In the genomic region with DNA sequence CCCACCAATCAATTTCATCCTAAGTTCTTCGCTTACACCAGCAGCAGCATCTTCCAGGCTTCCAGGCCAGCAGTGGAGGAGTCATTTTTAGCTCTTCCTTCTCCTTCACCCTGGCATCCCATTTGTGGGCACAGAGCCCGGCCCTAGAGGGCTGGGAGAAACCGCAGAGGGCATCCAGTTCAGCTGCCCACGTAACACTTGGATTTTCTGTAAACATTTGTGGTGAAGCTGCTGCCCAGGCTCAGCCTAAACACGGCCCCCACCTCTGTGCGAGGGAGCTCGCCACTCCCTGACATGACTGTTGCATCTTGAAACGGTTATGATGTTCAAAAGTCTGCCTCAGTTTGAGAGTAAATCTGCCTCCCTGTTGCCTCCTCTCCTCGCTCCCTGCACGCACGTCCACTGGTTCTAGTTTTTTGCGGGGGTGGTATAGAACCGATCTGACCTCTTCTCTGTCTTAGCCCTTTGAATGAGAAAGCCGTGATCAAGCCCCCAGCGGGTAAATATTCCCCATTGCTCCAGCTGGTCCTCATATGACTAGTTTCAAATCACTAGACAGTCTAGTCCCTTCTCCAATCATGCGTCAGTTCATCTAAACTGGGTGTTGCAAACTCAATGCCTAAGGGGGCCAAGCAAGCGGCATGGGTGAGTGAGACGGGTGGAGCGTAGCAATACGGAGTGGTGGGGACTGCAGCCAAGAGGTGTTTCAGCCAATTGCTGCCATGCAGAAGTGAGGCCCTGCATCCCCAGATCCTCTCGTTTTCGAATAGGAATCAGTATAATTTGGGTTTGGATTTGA, we compare ENCODE assay signal across 13 cellular contexts. TPM values are rescaled to one million over a fixed set of nuclear protein-coding genes. Genes with fewer than 3 reads are reported as not detected.
DNase-seq lines count a peak whose midpoint lies in the region; ATAC-seq, FAIRE-seq and TF ChIP-seq lines count a peak whose summit lies in the region.
"Had no signal": no experiment of that assay in that cellular context is flagged by ENCODE, and none has a peak within 500 bp of the region (broad histone marks: within the 10 kb centered on the region; RNA-seq: fewer than 3 reads in every experiment).

No MANE protein-coding gene starts in this region.

- H3K23ac ChIP-seq in IMR-90 (ENCODE audit: low read depth, low read length) = no peak overlapping the region
- no peak overlapping the region for H3K23ac ChIP-seq in mesenchymal stem cell (ENCODE audit: low read length in 2 of 2)

- no peak overlapping the region for H3K18ac ChIP-seq in IMR-90 (ENCODE audit: low read depth, low read length)
- H3K18ac ChIP-seq in mesenchymal stem cell (ENCODE audit: low read depth in 1 of 2, low read length in 2 of 2) = no peak overlapping the region

- H3K56ac ChIP-seq in IMR-90 (ENCODE audit: extremely low read depth, insufficient read depth, low read length) = no peak overlapping the region

- H3K36me3 ChIP-seq in IMR-90 (ENCODE audit: control insufficient read depth, insufficient read depth, low read length) (no peaks in the 10 kb centered on the region), K562 (ENCODE audit: control insufficient read depth, insufficient read depth, low read length) (no peaks in the 10 kb centered on the region), mesenchymal stem cell (ENCODE audit: control insufficient read depth in 1 of 2, insufficient read depth in 2 of 2, low read depth in 1 of 2, low read length in 2 of 2) (no peaks in the 10 kb centered on the region)
- H3K36me3 ChIP-seq: uterus, WERI-Rb-1 had no signal

- TF ChIP-seq CTCF in IMR-90 (conservative IDR thresholded peaks at IDR 0.05; ENCODE audit: low read depth, low read length) = no peak
- no peak for TF ChIP-seq CTCF in K562 (IDR thresholded peaks at IDR 0.05 in 2 of 3, conservative IDR thresholded peaks at IDR 0.05 in 1 of 3; ENCODE audit: insufficient read depth in 2 of 3, low read depth in 1 of 3, low read length in 3 of 3)

- no peak overlapping the region for H2AK5ac ChIP-seq in IMR-90 (ENCODE audit: low read depth, low read length)
- H2AK5ac ChIP-seq in mesenchymal stem cell (ENCODE audit: low read length, severe bottlenecking) = no peak overlapping the region

- H3K27ac ChIP-seq in IMR-90 (ENCODE audit: insufficient read depth, low read length) (no peak overlapping the region), K562 (ENCODE audit: extremely low read depth, low read depth, low read length) (no peak overlapping the region), mesenchymal stem cell (ENCODE audit: low read length, poor library complexity, severe bottlenecking) (no peak overlapping the region)
- H3K27ac ChIP-seq: uterus, WERI-Rb-1 had no signal

- CTCF ChIA-PET in IMR-90 (lab: Yijun Ruan, JAX) (interaction anchor here (0.7 to 1.2 kb wide), 3 partner anchors 43 to 75 kb away, joined by 3 to 4 read pairs (median 3); a partner anchor contains a TSS), K562 (lab: Yijun Ruan, JAX; ENCODE audit: low intra/inter-chr PET ratio) (interaction anchor here (5.7 kb wide), 1 partner anchor 86 kb away, joined by 108 read pairs; no protein-coding TSS in a partner anchor)

- H4K91ac ChIP-seq in IMR-90 (ENCODE audit: insufficient read depth, low read depth, low read length) (no peak overlapping the region), mesenchymal stem cell (ENCODE audit: low read length) (no peak overlapping the region)

- H3K9ac ChIP-seq in IMR-90 (ENCODE audit: low read depth, low read length) = no peak overlapping the region
- H3K9ac ChIP-seq in K562 (ENCODE audit: insufficient read depth in 1 of 2, low read depth in 2 of 2, low read length in 2 of 2) = no peak overlapping the region
- no peak overlapping the region for H3K9ac ChIP-seq in mesenchymal stem cell (ENCODE audit: low read length)

- no peak for FAIRE-seq in K562 (lab: Jason Lieb, UNC)

- BruUV-seq in IMR-90 (replicated peaks; lab: Mats Ljungman, UMichigan) = no TSS peak
- no TSS peak for BruUV-seq in K562 (replicated peaks; lab: Mats Ljungman, UMichigan)

- no peak overlapping the region for H4K5ac ChIP-seq in IMR-90 (ENCODE audit: low read depth, low read length)

- no peak for TF ChIP-seq RAD21 in IMR-90 (IDR thresholded peaks at IDR 0.05; ENCODE audit: low read length)
- no peak for TF ChIP-seq RAD21 in K562 (CRISPR knock-in tag; conservative IDR thresholded peaks at IDR 0.05 in 1 of 2, IDR thresholded peaks at IDR 0.05 in 1 of 2)

- H2BK20ac ChIP-seq in IMR-90 (ENCODE audit: low read depth, low read length) = no peak overlapping the region

- no peak overlapping the region for H2BK12ac ChIP-seq in mesenchymal stem cell (ENCODE audit: low read length in 2 of 2)

- H3K14ac ChIP-seq in IMR-90 (replicated peaks; ENCODE audit: low read depth, low read length) (no peak overlapping the region), mesenchymal stem cell (ENCODE audit: low read length in 2 of 2) (peak overlapping the region in 1 of 2 experiments; percentile 62)

- H2AFZ ChIP-seq in IMR-90 (replicated peaks; ENCODE audit: low read length, poor library complexity) (no peak overlapping the region), K562 (ENCODE audit: low read depth, low read length) (peak overlapping the region; percentile 7; the same call in 1 of the 2 replicates), mesenchymal stem cell (ENCODE audit: low read depth, low read length) (no peak overlapping the region)

- H3K79me1 ChIP-seq in IMR-90 (ENCODE audit: low read depth in 1 of 2, low read length in 2 of 2) = no peaks in the 10 kb centered on the region
- no peaks in the 10 kb centered on the region for H3K79me1 ChIP-seq in mesenchymal stem cell (replicated peaks; ENCODE audit: low read length, poor library complexity, severe bottlenecking)

- H2BK5ac ChIP-seq in IMR-90 (ENCODE audit: low read depth, low read length, poor library complexity, severe bottlenecking) (no peak overlapping the region), mesenchymal stem cell (ENCODE audit: low read depth, low read length, poor library complexity, severe bottlenecking) (no peak overlapping the region)

- in situ Hi-C loops in IMR-90 (cut with MboI; ENCODE audit: low sequenced_read_pairs) (loop anchor here (5.0 kb wide), 1 partner anchor 69 kb away; no protein-coding TSS in a partner anchor), K562 (cut with MboI) (loop anchor here (5.0 kb wide), 1 partner anchor 74 kb away; a partner anchor contains a TSS)

- peak overlapping the region; percentile 26 for H2AK9ac ChIP-seq in IMR-90 (replicated peaks; ENCODE audit: low read depth, low read length, poor library complexity)

- intact Hi-C loops in IMR-90 (cut with micrococcal nuclease) (loop anchor here (5.0 kb wide), 1 partner anchor 54 kb away; a partner anchor contains a TSS), K562 (cut with micrococcal nuclease) (no loop called here)

- H3K27me3 ChIP-seq in IMR-90 (ENCODE audit: control insufficient read depth, insufficient read depth, low read length) (peaks cover 38% of the 10 kb centered on the region), K562 (ENCODE audit: control insufficient read depth in 2 of 2, insufficient read depth in 2 of 2, low read length in 2 of 2) (peaks cover 1 to 7% of the 10 kb centered on the region in 2 experiments; a peak in 3 of 5 replicates), mesenchymal stem cell (ENCODE audit: control insufficient read depth in 1 of 2, insufficient read depth in 1 of 2, low read length in 2 of 2) (peaks cover 20 to 61% of the 10 kb centered on the region in 2 experiments)
- H3K27me3 ChIP-seq: uterus had no signal

- POLR2A ChIA-PET in IMR-90 (lab: Charles Lee; ENCODE audit: unreplicated experiment) (no interaction called here), K562 (lab: Yijun Ruan, JAX) (interaction anchor here (0.7 to 1.4 kb wide), 10 partner anchors 22 to 134 kb away, joined by 3 to 8 read pairs (median 3); a partner anchor contains a TSS)

- H4K20me1 ChIP-seq in IMR-90 (ENCODE audit: insufficient read depth, low read length) (no peaks in the 10 kb centered on the region), K562 (replicated peaks; ENCODE audit: control insufficient read depth, insufficient read depth, low read length) (no peaks in the 10 kb centered on the region)

- no peak overlapping the region for H2BK15ac ChIP-seq in IMR-90 (ENCODE audit: low read depth, low read length)
- H2BK15ac ChIP-seq in mesenchymal stem cell (ENCODE audit: low read depth, poor library complexity, severe bottlenecking) = no peak overlapping the region

- H4K8ac ChIP-seq in IMR-90 (ENCODE audit: low read depth in 2 of 2, low read length in 2 of 2) (no peak overlapping the region), mesenchymal stem cell (ENCODE audit: low read length) (no peak overlapping the region)

- no peak overlapping the region for H3K4me3 ChIP-seq in IMR-90 (ENCODE audit: insufficient read depth, low read depth, low read length)
- no peak overlapping the region for H3K4me3 ChIP-seq in K562
- no peak overlapping the region for H3K4me3 ChIP-seq in mesenchymal stem cell (ENCODE audit: insufficient read depth in 1 of 2, low read depth in 1 of 2, low read length in 2 of 2)
- H3K4me3 ChIP-seq: uterus had no signal

- H3K4me1 ChIP-seq in IMR-90 (ENCODE audit: control insufficient read depth, insufficient read depth, low read length) = peaks cover 5% of the 10 kb centered on the region; the same call in 1 of the 2 replicates
- peaks cover 20% of the 10 kb centered on the region in 2 experiments; a peak in 4 of 5 replicates for H3K4me1 ChIP-seq in K562 (replicated peaks in 1 of 2; ENCODE audit: control insufficient read depth in 2 of 2, insufficient read depth in 2 of 2, low read length in 2 of 2)
- H3K4me1 ChIP-seq in mesenchymal stem cell (ENCODE audit: control insufficient read depth, insufficient read depth, low read depth, low read length) = peaks cover 4% of the 10 kb centered on the region
- H3K4me1 ChIP-seq: uterus had no signal

- ATAC-seq in IMR-90 (ENCODE audit: low read depth) (peak; percentile 79), K562 (no peak), HG03280 (IDR thresholded peaks at IDR 0.05; ENCODE audit: unreplicated experiment) (no peak), HG03139 (IDR thresholded peaks at IDR 0.05; ENCODE audit: unreplicated experiment) (no peak)

- H2BK120ac ChIP-seq in IMR-90 (ENCODE audit: low read depth, low read length) (no peak overlapping the region), mesenchymal stem cell (ENCODE audit: low read depth, low read length) (no peak overlapping the region)

- WGBS in IMR-90 (ENCODE audit: extremely low coverage in 2 of 2, insufficient read length in 1 of 2), 2 experiments = 59% methylated on average over 5 of the region's 22 CpGs; no CpG with 5 or more reads in 1 of the 2 experiments
- WGBS in K562 (ENCODE audit: insufficient coverage, low coverage, missing lambda C conversion rate) = 24% methylated on average over 21 of the region's 22 CpGs
- 90% methylated on average over 22 of the region's 22 CpGs for WGBS in mesenchymal stem cell

- TF ChIP-seq POLR2A in IMR-90 (IDR thresholded peaks at IDR 0.05; ENCODE audit: low read depth, low read length) (no peak), K562 (conservative IDR thresholded peaks at IDR 0.05) (no peak)

- no peak for TF ChIP-seq EP300 in K562 (IDR thresholded peaks at IDR 0.05; ENCODE audit: low read length)

- H3K4me2 ChIP-seq in IMR-90 (ENCODE audit: low read depth, low read length) = no peak overlapping the region
- no peak overlapping the region for H3K4me2 ChIP-seq in K562 (ENCODE audit: insufficient read depth, low read length)
- no peak overlapping the region for H3K4me2 ChIP-seq in mesenchymal stem cell (ENCODE audit: low read length, poor library complexity, severe bottlenecking)

- no peaks in the 10 kb centered on the region for H3K79me2 ChIP-seq in K562 (ENCODE audit: control insufficient read depth, insufficient read depth, low read length)

- H3K4ac ChIP-seq in IMR-90 (ENCODE audit: low read depth, low read length) (no peak overlapping the region), mesenchymal stem cell (ENCODE audit: low read depth in 1 of 2, low read length in 2 of 2) (no peak overlapping the region)

- dilution Hi-C loops in IMR-90 (cut with HindIII; ENCODE audit: low sequenced_read_pairs, unreplicated experiment) = no loop called here

- no peaks in the 10 kb centered on the region; the same call in 1 of the 2 replicates for H3K9me1 ChIP-seq in IMR-90 (ENCODE audit: insufficient read depth, low read length)
- H3K9me1 ChIP-seq in K562 (ENCODE audit: control insufficient read depth, insufficient read depth, low read length) = no peaks in the 10 kb centered on the region

- H3K9me3 ChIP-seq in IMR-90 (ENCODE audit: control insufficient read depth, insufficient read depth, low read length) (no peaks in the 10 kb centered on the region), K562 (replicated peaks; ENCODE audit: control insufficient read depth, insufficient read depth, low read depth, low read length) (no peaks in the 10 kb centered on the region), mesenchymal stem cell (ENCODE audit: control insufficient read depth, low read length) (no peaks in the 10 kb centered on the region)
- H3K9me3 ChIP-seq: uterus had no signal

- DNase-seq in COLO829 (ENCODE audit: low spot score) (peak; percentile 47), IMR-90 (peak; percentile 82), K562 (ENCODE audit: extremely low read depth in 1 of 4, low spot score in 3 of 4) (peak in 1 of 4 experiments; percentile 34), mesenchymal stem cell (peak; percentile 12), NCI-H345 treated with DMSO at 0.1 percent for 48 hours (lab: John Stamatoyannopoulos, UW; ENCODE audit: unreplicated experiment) (no peak), NCI-H2081 (lab: John Stamatoyannopoulos, UW) (no peak)
- DNase-seq: anterior cingulate cortex; CD4-positive, alpha-beta memory T cell; NCI-H2107; uterus had no signal

RNA-seq across cellular contexts. Expression of a gene that starts 34.9 kb away (rescaled TPM):
- total RNA-seq in IMR-90 (2012; rRNA removed) (under 0.01 and 0.18 TPM in 2 replicates), K562 (2014; rRNA removed) (6.4 and 7.1 TPM in 2 replicates), K562 (2014; rRNA removed; fragmentation: Illumina TruSeq; extraction: Trizol) (0.73 and 1.2 TPM in 2 replicates), K562 (2015; rRNA removed; fragmentation: Illumina TruSeq; extraction: Trizol) (2.4 TPM in 2 replicates), K562 (2021) (6.6 and 7.0 TPM in 2 replicates)
- polyA plus RNA-seq in IMR-90 (2012; rRNA removed) (0.14 and 0.16 TPM in 2 replicates), K562 (2011; rRNA removed) (3.4 and 3.5 TPM in 2 replicates), K562 (2014; fragmentation: Illumina TruSeq; extraction: Trizol) (1.8 and 3.2 TPM in 2 replicates), K562 (2014; fragmentation: Nextera tagmentation; extraction: Ambion mirVana) (under 1 TPM; 0.06 to 0.10 TPM), K562 (2014; rRNA removed) (4.0 and 4.7 TPM in 2 replicates)
- 0.10 and 0.16 TPM in 2 replicates for polyA plus RNA-seq in IMR-90 (2012; cell fraction: cytosol; rRNA removed)
- 0.19 and 0.30 TPM in 2 replicates for polyA plus RNA-seq in IMR-90 (2012; cell fraction: nucleus; rRNA removed; ENCODE audit: low replicate concordance)
- 7.7 and 21.3 TPM in 2 replicates for total RNA-seq in K562 (2011; cell fraction: chromatin; rRNA removed; ENCODE audit: low replicate concordance)
- 14.7 and 14.9 TPM in 2 replicates for total RNA-seq in K562 (2011; cell fraction: nucleolus; rRNA removed)
- 10.3 and 11.8 TPM in 2 replicates for total RNA-seq in K562 (2011; cell fraction: nucleoplasm; rRNA removed)
- polyA plus RNA-seq in K562 (2011; cell fraction: cytosol; rRNA removed) = 3.6 and 8.3 TPM in 2 replicates
- 7.7 and 13.0 TPM in 2 replicates for polyA plus RNA-seq in K562 (2011; cell fraction: nucleus; rRNA removed)
- 3.4 and 4.5 TPM in 2 replicates for polyA plus RNA-seq in K562 (2012)
- 1.9 and 3.2 TPM in 2 replicates for polyA minus RNA-seq in K562 (2011; rRNA and poly(A)+ RNA removed)
- 4.7 and 5.6 TPM in 2 replicates for polyA minus RNA-seq in K562 (2011; cell fraction: cytosol; rRNA and poly(A)+ RNA removed)
- 7.0 and 7.4 TPM in 2 replicates for polyA minus RNA-seq in K562 (2011; cell fraction: nucleus; rRNA and poly(A)+ RNA removed)
- polyA plus RNA-seq in mesenchymal stem cell (2013, experiment 1 of 2) = 0.01 TPM
- 0.01 TPM for polyA plus RNA-seq in mesenchymal stem cell (2013, experiment 2 of 2)

RNA-seq across cellular contexts. Expression of a gene that starts 52.4 kb away (rescaled TPM):
- total RNA-seq in IMR-90 (2012; rRNA removed) (11.7 and 14.0 TPM in 2 replicates), K562 (2014; rRNA removed) (37.0 and 39.0 TPM in 2 replicates), K562 (2014; rRNA removed; fragmentation: Illumina TruSeq; extraction: Trizol) (16.9 and 21.1 TPM in 2 replicates), K562 (2015; rRNA removed; fragmentation: Illumina TruSeq; extraction: Trizol) (19.2 and 20.3 TPM in 2 replicates), K562 (2021) (53.6 and 54.8 TPM in 2 replicates)
- polyA plus RNA-seq in IMR-90 (2012; rRNA removed) (19.5 and 21.6 TPM in 2 replicates), K562 (2011; rRNA removed) (54.3 and 57.0 TPM in 2 replicates), K562 (2014; fragmentation: Illumina TruSeq; extraction: Trizol) (28.3 and 36.1 TPM in 2 replicates), K562 (2014; fragmentation: Nextera tagmentation; extraction: Ambion mirVana) (1 to 10 TPM; 2.6 to 4.4 TPM), K562 (2014; rRNA removed) (44.3 and 45.0 TPM in 2 replicates)
- 17.7 and 18.8 TPM in 2 replicates for polyA plus RNA-seq in IMR-90 (2012; cell fraction: cytosol; rRNA removed)
- 31.0 and 42.5 TPM in 2 replicates for polyA plus RNA-seq in IMR-90 (2012; cell fraction: nucleus; rRNA removed; ENCODE audit: low replicate concordance)
- 123 and 227 TPM in 2 replicates for total RNA-seq in K562 (2011; cell fraction: chromatin; rRNA removed; ENCODE audit: low replicate concordance)
- total RNA-seq in K562 (2011; cell fraction: nucleolus; rRNA removed) = 112 and 125 TPM in 2 replicates
- total RNA-seq in K562 (2011; cell fraction: nucleoplasm; rRNA removed) = 135 and 197 TPM in 2 replicates
- polyA plus RNA-seq in K562 (2011; cell fraction: cytosol; rRNA removed) = 52.6 and 79.7 TPM in 2 replicates
- polyA plus RNA-seq in K562 (2011; cell fraction: nucleus; rRNA removed) = 95.5 and 159 TPM in 2 replicates
- 47.6 and 49.2 TPM in 2 replicates for polyA plus RNA-seq in K562 (2012)
- 39.4 and 55.6 TPM in 2 replicates for polyA minus RNA-seq in K562 (2011; rRNA and poly(A)+ RNA removed)
- 23.1 and 24.5 TPM in 2 replicates for polyA minus RNA-seq in K562 (2011; cell fraction: cytosol; rRNA and poly(A)+ RNA removed)
- 43.0 and 45.6 TPM in 2 replicates for polyA minus RNA-seq in K562 (2011; cell fraction: nucleus; rRNA and poly(A)+ RNA removed)
- 14.0 TPM for polyA plus RNA-seq in mesenchymal stem cell (2013, experiment 1 of 2)
- polyA plus RNA-seq in mesenchymal stem cell (2013, experiment 2 of 2) = 14.1 TPM

Comparison
In these comparisons a context has a peak if more than half of its experiments do, and no peak if none do; other contexts are left out.
1. DNase-seq: peak in COLO829 (single experiment), IMR-90 (single experiment) and mesenchymal stem cell (single experiment); none in NCI-H345 treated with DMSO at 0.1 percent for 48 hours (single experiment) and NCI-H2081 (0 of 2).